Comparison of ENCODE assay signal across 9 cellular contexts in the genomic region with DNA sequence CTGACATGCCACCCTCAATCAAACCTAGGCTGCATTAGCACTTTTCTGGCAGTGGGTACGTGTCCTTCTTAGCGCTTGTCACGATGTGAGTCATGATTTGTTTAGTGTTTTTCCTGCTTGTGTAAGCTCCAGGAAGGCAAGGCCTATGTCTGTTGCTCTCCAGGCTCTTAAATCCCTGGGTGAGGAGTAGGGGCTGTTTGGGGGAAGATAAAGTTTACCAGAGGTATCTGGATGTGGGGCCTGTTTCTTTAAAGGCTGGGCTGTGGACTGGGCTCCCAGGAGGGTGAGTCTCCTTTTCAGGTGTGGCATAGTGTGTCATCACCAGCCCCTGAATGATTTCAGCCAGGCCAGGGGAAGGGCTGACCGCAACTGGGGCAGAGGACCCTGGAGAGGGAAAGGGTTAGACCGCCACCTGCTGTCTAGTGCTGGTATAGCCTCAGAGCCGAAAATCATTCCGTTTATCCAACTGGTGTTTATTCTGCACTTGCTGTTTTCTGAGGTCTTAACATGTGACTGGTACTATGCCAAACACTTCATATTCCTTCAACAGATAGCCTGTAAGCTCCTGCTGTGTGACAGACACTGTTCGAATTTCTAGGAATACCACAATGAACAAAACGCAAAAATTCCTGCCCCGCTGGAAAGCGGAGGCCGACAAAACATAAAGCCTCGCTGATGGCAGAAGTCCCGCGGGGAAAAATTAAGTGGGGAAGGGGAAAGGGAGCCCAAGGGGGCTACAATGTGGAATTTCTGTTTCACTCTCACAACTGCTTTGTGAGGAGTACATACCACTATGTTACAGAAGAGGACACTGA. TPM values are rescaled to one million over a fixed set of nuclear protein-coding genes. Genes with fewer than 3 reads are reported as not detected.
A peak's percentile ranks its signal among the peaks of the same experiment; 100 is the strongest.
DNase-seq lines count a peak whose midpoint lies in the region; ATAC-seq, FAIRE-seq and TF ChIP-seq lines count a peak whose summit lies in the region.
"Had no signal": no experiment of that assay in that cellular context is flagged by ENCODE, and none has a peak within 500 bp of the region (broad histone marks: within the 10 kb centered on the region; RNA-seq: fewer than 3 reads in every experiment).

No MANE protein-coding gene starts in this region.

- H3K9me3 ChIP-seq in ovary (no peaks in the 10 kb centered on the region), tibial artery (no peaks in the 10 kb centered on the region)

- peaks cover 17 to 18% (median 18%) of the 10 kb centered on the region in 3 donors for H3K4me1 Mint-ChIP-seq in IgD-negative memory B cell

- TF ChIP-seq POLR2A in ovary (IDR thresholded peaks at IDR 0.05): no peak

- H3K36me3 ChIP-seq in ovary (no peaks in the 10 kb centered on the region), tibial artery (peaks cover 0 to 14% (median 0%) of the 10 kb centered on the region in 3 donors)

- intact Hi-C loops in ovary (cut with DNase I): loop anchor here in 3 of 4 donors (5.0 to 10.0 kb wide), 5 partner anchors 125 to 618 kb away; no protein-coding TSS in a partner anchor
- intact Hi-C loops in tibial artery (cut with DNase I; ENCODE audit: low total_unique reads): loop anchor here (2.0 to 10.0 kb wide), 3 partner anchors 28 to 230 kb away; a partner anchor contains a TSS

- WGBS in ovary, 3 donors: 38 to 44% (median 39%) methylated on average over 15 of the region's 15 CpGs

- DNase-seq in SHP77 (lab: John Stamatoyannopoulos, UW) (peak; percentile 52 to 85), frontal cortex (ENCODE audit: low spot score in 2 of 2) (peak; percentile 65 to 81), ovary (peak; percentile 59 to 80 (median 72)), tibial artery (peak; percentile 52 to 73)
- peak; percentile 48 for DNase-seq in activated effector memory CD4-positive, alpha-beta T cell treated with Interleukin-2 at 50 U/mL for 16 hours

- H3K27ac Mint-ChIP-seq in IgD-negative memory B cell: peak overlapping the region in 2 of 3 donors; percentile 59 to 69
- H3K27ac Mint-ChIP-seq: stimulated activated naive CD8-positive, alpha-beta T cell treated with anti-CD3 and anti-CD28 coated beads, Interleukin-15, Interleukin-2, amounts not matched to agents 100 ng/mL and 50 ng/mL, for 24 hours had no signal

- H3K4me1 ChIP-seq in ovary (ENCODE audit: insufficient read depth): no peaks in the 10 kb centered on the region
- no peaks in the 10 kb centered on the region for H3K4me1 ChIP-seq in tibial artery

- H3K27ac ChIP-seq in ovary: no peak overlapping the region
- H3K27ac ChIP-seq in tibial artery: no peak overlapping the region

- H3K27me3 Mint-ChIP-seq in IgD-negative memory B cell: peaks cover 2% of the 10 kb centered on the region

- no peak overlapping the region for H3K4me3 ChIP-seq in ovary
- no peak overlapping the region for H3K4me3 ChIP-seq in tibial artery

- TF ChIP-seq CTCF in ovary (IDR thresholded peaks at IDR 0.05): peak; percentile 80 to 89 (median 82)
- TF ChIP-seq CTCF in tibial artery (IDR thresholded peaks at IDR 0.05): peak; percentile 92 to 94

- H3K9me3 Mint-ChIP-seq in IgD-negative memory B cell: no peaks in the 10 kb centered on the region
- H3K9me3 Mint-ChIP-seq: stimulated activated naive CD8-positive, alpha-beta T cell treated with anti-CD3 and anti-CD28 coated beads, Interleukin-15, Interleukin-2, amounts not matched to agents 100 ng/mL and 50 ng/mL, for 24 hours had no signal

- H3K27me3 ChIP-seq in ovary (no peaks in the 10 kb centered on the region), tibial artery (no peaks in the 10 kb centered on the region)

- peak; percentile 81 for FAIRE-seq in G401.6 (lab: Jason Lieb, UNC)
- FAIRE-seq in frontal cortex (lab: Jason Lieb, UNC): no peak

- TF ChIP-seq EP300 in ovary (IDR thresholded peaks at IDR 0.05): no peak

- H3K4me3 Mint-ChIP-seq in IgD-negative memory B cell: peak overlapping the region; percentile 9 to 79 (median 64)
- H3K4me3 Mint-ChIP-seq: stimulated activated naive CD8-positive, alpha-beta T cell treated with anti-CD3 and anti-CD28 coated beads, Interleukin-15, Interleukin-2, amounts not matched to agents 100 ng/mL and 50 ng/mL, for 24 hours had no signal

- ATAC-seq in GM19395 (IDR thresholded peaks at IDR 0.05; ENCODE audit: unreplicated experiment): no peak

- no peaks in the 10 kb centered on the region for H3K36me3 Mint-ChIP-seq in IgD-negative memory B cell

RNA-seq across cellular contexts. Expression of a gene that starts 9.7 kb away (rescaled TPM):
- not detected for polyA plus RNA-seq in IgD-negative memory B cell
- total RNA-seq in frontal cortex: 0.41 TPM
- total RNA-seq in ovary: 10 to 100 TPM in 1 of 7 donors, 1 to 10 TPM in 3, under 1 TPM in 3; 0.25 to 15.2 (median 2.0) TPM
- polyA plus RNA-seq in ovary: under 1 TPM in 1 of 2 donors, not detected in 1; 0.90 TPM

RNA-seq across cellular contexts. Expression of a gene that starts 49.8 kb away (rescaled TPM):
- polyA plus RNA-seq in IgD-negative memory B cell (not detected), ovary (100 to 1,000 TPM in 1 of 2 donors, 10 to 100 TPM in 1; 20.0 to 153 TPM)
- total RNA-seq in frontal cortex (198 TPM), ovary (10 to 100 TPM in 6 of 7 donors, 1 to 10 TPM in 1; 3.3 to 39.3 (median 24.2) TPM)
